In genomic region chr7:2817456-2817855, GRCh38 we compare ENCODE assay signal across 18 cellular contexts. TPM values are rescaled to one million over a fixed set of nuclear protein-coding genes. Genes with fewer than 3 reads are reported as not detected.
DNase-seq lines count a peak whose midpoint lies in the region; ATAC-seq, FAIRE-seq and TF ChIP-seq lines count a peak whose summit lies in the region.
"Had no signal": no experiment of that assay in that cellular context is flagged by ENCODE, and none has a peak within 500 bp of the region (broad histone marks: within the 10 kb centered on the region; RNA-seq: fewer than 3 reads in every experiment).

No MANE protein-coding gene starts in this region.

- CTCF ChIA-PET in activated B cell treated with CpG ODN at 0.5 μM for 24 hours (lab: Charles Lee) = no interaction called here

- H3K36me3 Mint-ChIP-seq in H9 (ENCODE audit: insufficient read depth in 1 of 3, low read depth in 3 of 3) (peaks cover 4 to 17% (median 12%) of the 10 kb centered on the region in 3 experiments), activated B cell treated with CpG ODN at 0.5 μM for 24 hours (ENCODE audit: low read depth) (peaks cover 22% of the 10 kb centered on the region)
- H3K36me3 Mint-ChIP-seq in stimulated activated memory B cell treated with anti-CD40 and anti-IgM and Interleukin-4, amounts not matched to agents 10 μg/mL and 1 μg/mL and 100 μg/mL, for 72 hours = peaks cover 43% of the 10 kb centered on the region
- peaks cover 0 to 18% (median 11%) of the 10 kb centered on the region in 3 donors for H3K36me3 Mint-ChIP-seq in naive thymus-derived CD8-positive, alpha-beta T cell

- no peak overlapping the region for H2BK15ac ChIP-seq in H9 (ENCODE audit: low read depth, low read length)

- peaks cover 10% of the 10 kb centered on the region for H3K79me1 ChIP-seq in H9 (ENCODE audit: insufficient read depth, low read depth, low read length, poor library complexity, severe bottlenecking)

- H3K36me3 ChIP-seq in right lobe of liver = no peaks in the 10 kb centered on the region

- no peak overlapping the region for H2AFZ ChIP-seq in H9 (ENCODE audit: low read length)
- H2AFZ ChIP-seq: GM23248 had no signal

- H3K27ac Mint-ChIP-seq in H9 (peak overlapping the region in 2 of 3 experiments; percentile 36 to 69; a peak in 5 of 7 replicates), activated B cell treated with CpG ODN at 0.5 μM for 24 hours (peak overlapping the region; percentile 50)
- peak overlapping the region; percentile 99 for H3K27ac Mint-ChIP-seq in stimulated activated memory B cell treated with anti-CD40 and anti-IgM and Interleukin-4, amounts not matched to agents 10 μg/mL and 1 μg/mL and 100 μg/mL, for 72 hours
- H3K27ac Mint-ChIP-seq in naive thymus-derived CD8-positive, alpha-beta T cell = peak overlapping the region in 2 of 10 donors; percentile 35 to 58
- H3K27ac Mint-ChIP-seq: B cell; CD8-positive, alpha-beta T cell had no signal

- no peaks in the 10 kb centered on the region for H3K23me2 ChIP-seq in H9 (ENCODE audit: insufficient read length, low read depth, low read length, poor library complexity, severe bottlenecking)

- no peak overlapping the region for H2AK5ac ChIP-seq in H9 (ENCODE audit: insufficient read length, low read length)

- POLR2A ChIA-PET in activated B cell treated with CpG ODN at 0.5 μM for 24 hours (lab: Charles Lee) = no interaction called here
- POLR2A ChIA-PET in naive thymus-derived CD8-positive, alpha-beta T cell (lab: Charles Lee) = no interaction called here

- no peak overlapping the region for H3K56ac ChIP-seq in H9 (ENCODE audit: insufficient read length, low read depth, low read length)

- H3K27me3 Mint-ChIP-seq in H9 (ENCODE audit: low read depth) (no peaks in the 10 kb centered on the region), activated B cell treated with CpG ODN at 0.5 μM for 24 hours (no peaks in the 10 kb centered on the region)
- H3K27me3 Mint-ChIP-seq in stimulated activated memory B cell treated with anti-CD40 and anti-IgM and Interleukin-4, amounts not matched to agents 10 μg/mL and 1 μg/mL and 100 μg/mL, for 72 hours = no peaks in the 10 kb centered on the region
- H3K27me3 Mint-ChIP-seq in naive thymus-derived CD8-positive, alpha-beta T cell = no peaks in the 10 kb centered on the region
- H3K27me3 Mint-ChIP-seq: B cell had no signal

- H4K8ac ChIP-seq in H9 (replicated peaks; ENCODE audit: insufficient read length, low read depth, low read length) = no peak overlapping the region

- ATAC-seq in activated B cell treated with CpG ODN at 0.5 μM for 24 hours (ENCODE audit: low read depth) (no peak), right lobe of liver (peak; percentile 53 to 68 (median 60)), HG03460 (IDR thresholded peaks at IDR 0.05; ENCODE audit: unreplicated experiment) (no peak)
- ATAC-seq in stimulated activated memory B cell treated with anti-CD40 and anti-IgM and Interleukin-4, amounts not matched to agents 10 μg/mL and 1 μg/mL and 100 μg/mL, for 72 hours = no peak
- ATAC-seq in naive thymus-derived CD8-positive, alpha-beta T cell = no peak
- ATAC-seq: CD8-positive, alpha-beta T cell had no signal

- WGBS in H9 (ENCODE audit: extremely low coverage, insufficient read length, low lambda C conversion rate) = no CpG with 5 or more reads among the region's 3 CpGs
- WGBS in right lobe of liver (ENCODE audit: insufficient coverage, low coverage, low lambda C conversion rate, missing lambda C conversion rate) = 41% methylated on average over 3 of the region's 3 CpGs

- H4K91ac ChIP-seq in H9 (ENCODE audit: insufficient read length, low read depth, low read length) = no peak overlapping the region

- H2BK12ac ChIP-seq in H9 (ENCODE audit: insufficient read length, low read depth, low read length) = no peak overlapping the region

- H3K14ac ChIP-seq in H9 (ENCODE audit: insufficient read depth, low read length) = no peak overlapping the region

- TF ChIP-seq CTCF in H9 (conservative IDR thresholded peaks at IDR 0.05) = no peak
- TF ChIP-seq CTCF in activated B cell treated with CpG ODN at 0.5 μM for 24 hours (IDR thresholded peaks at IDR 0.05) = no peak
- TF ChIP-seq CTCF in right lobe of liver (IDR thresholded peaks at IDR 0.05) = no peak

- no peaks in the 10 kb centered on the region for H3K27me3 ChIP-seq in H9 (ENCODE audit: insufficient read depth, low read length)
- H3K27me3 ChIP-seq in right lobe of liver = no peaks in the 10 kb centered on the region

- no peak overlapping the region for H2BK20ac ChIP-seq in H9 (ENCODE audit: low read depth, low read length, poor library complexity, severe bottlenecking)

- H3K4me1 Mint-ChIP-seq in H9 (peaks cover 72 to 74% of the 10 kb centered on the region in 2 experiments), activated B cell treated with CpG ODN at 0.5 μM for 24 hours (peaks cover 49% of the 10 kb centered on the region)
- peaks cover 92% of the 10 kb centered on the region for H3K4me1 Mint-ChIP-seq in stimulated activated memory B cell treated with anti-CD40 and anti-IgM and Interleukin-4, amounts not matched to agents 10 μg/mL and 1 μg/mL and 100 μg/mL, for 72 hours
- peaks cover 21 to 35% (median 23%) of the 10 kb centered on the region in 4 donors for H3K4me1 Mint-ChIP-seq in naive thymus-derived CD8-positive, alpha-beta T cell

- no peak overlapping the region for H2BK5ac ChIP-seq in H9 (ENCODE audit: insufficient read length, low read length)

- no peak overlapping the region for H2BK120ac ChIP-seq in H9 (ENCODE audit: low read depth, low read length, poor library complexity, severe bottlenecking)

- no peak overlapping the region for H4K5ac ChIP-seq in H9 (ENCODE audit: insufficient read length, low read depth, low read length)

- H3K79me2 ChIP-seq in H9 (ENCODE audit: insufficient read depth, low read length) = peaks cover 50% of the 10 kb centered on the region; the same call in 1 of the 2 replicates

- peak; percentile 46 for TF ChIP-seq POLR2A in right lobe of liver (IDR thresholded peaks at IDR 0.05)

- H3K4me1 ChIP-seq in H9 (ENCODE audit: insufficient read depth, low read length) = peaks cover 37% of the 10 kb centered on the region; the same call in 1 of the 2 replicates
- peaks cover 2 to 49% (median 9%) of the 10 kb centered on the region in 4 donors for H3K4me1 ChIP-seq in right lobe of liver

- peaks cover 3% of the 10 kb centered on the region for H4K20me1 ChIP-seq in H9 (ENCODE audit: control insufficient read depth, insufficient read depth, insufficient read length)

- no peak overlapping the region for H3T11ph ChIP-seq in H9 (ENCODE audit: low read length)

- H3K4me2 ChIP-seq in H9 (ENCODE audit: insufficient read depth, insufficient read length, low read length) = no peak overlapping the region

- no peak overlapping the region for H3K18ac ChIP-seq in H9 (ENCODE audit: insufficient read length, low read depth, low read length)

- H3K4me3 ChIP-seq in right lobe of liver = no peak overlapping the region
- H3K4me3 ChIP-seq: GM23248 had no signal

- DNase-seq in H9 = no peak
- no peak for DNase-seq in activated B cell treated with CpG ODN at 0.5 μM for 24 hours
- DNase-seq in right lobe of liver = peak in 1 of 3 donors; percentile 80
- DNase-seq in urothelium cell line (ENCODE audit: low spot score) = no peak
- no peak for DNase-seq in naive thymus-derived CD8-positive, alpha-beta T cell
- DNase-seq: CD8-positive, alpha-beta T cell; DND-41; GDM1; GM23248; HFFc6; NCI-H1436 treated with DMSO at 0.1 percent for 48 hours; NCI-H524; SIG-M5 had no signal

- H3K23ac ChIP-seq in H9 (ENCODE audit: insufficient read length, low read depth, low read length) = no peak overlapping the region

- H3K4me3 Mint-ChIP-seq in H9 = no peak overlapping the region
- no peak overlapping the region for H3K4me3 Mint-ChIP-seq in activated B cell treated with CpG ODN at 0.5 μM for 24 hours
- no peak overlapping the region for H3K4me3 Mint-ChIP-seq in stimulated activated memory B cell treated with anti-CD40 and anti-IgM and Interleukin-4, amounts not matched to agents 10 μg/mL and 1 μg/mL and 100 μg/mL, for 72 hours
- no peak overlapping the region for H3K4me3 Mint-ChIP-seq in naive thymus-derived CD8-positive, alpha-beta T cell
- H3K4me3 Mint-ChIP-seq: B cell; CD8-positive, alpha-beta T cell; HFFc6 had no signal

- H3K27ac ChIP-seq in H9 (ENCODE audit: insufficient read length, low read depth, low read length) (no peak overlapping the region), right lobe of liver (peak overlapping the region in 2 of 3 donors; percentile 22 to 79)
- H3K27ac ChIP-seq: GM23248 had no signal

- intact Hi-C loops in activated B cell treated with CpG ODN at 0.5 μM for 24 hours (cut with micrococcal nuclease) = no loop called here
- intact Hi-C loops in right lobe of liver (cut with DNase I) = no loop called here

- H3K9me3 Mint-ChIP-seq in H9 = no peaks in the 10 kb centered on the region
- H3K9me3 Mint-ChIP-seq in activated B cell treated with CpG ODN at 0.5 μM for 24 hours = no peaks in the 10 kb centered on the region
- no peaks in the 10 kb centered on the region for H3K9me3 Mint-ChIP-seq in stimulated activated memory B cell treated with anti-CD40 and anti-IgM and Interleukin-4, amounts not matched to agents 10 μg/mL and 1 μg/mL and 100 μg/mL, for 72 hours
- no peaks in the 10 kb centered on the region for H3K9me3 Mint-ChIP-seq in naive thymus-derived CD8-positive, alpha-beta T cell
- H3K9me3 Mint-ChIP-seq: CD8-positive, alpha-beta T cell; HFFc6 had no signal

- H3K4ac ChIP-seq in H9 (ENCODE audit: low read depth, low read length) = no peak overlapping the region

- H3K9me3 ChIP-seq in H9 (ENCODE audit: control insufficient read depth, low read depth, low read length) = no peaks in the 10 kb centered on the region
- H3K9me3 ChIP-seq in right lobe of liver = no peaks in the 10 kb centered on the region

- no peak for FAIRE-seq in urothelium cell line (lab: Jason Lieb, UNC)
- FAIRE-seq: D721Med, GM12892 had no signal

- no peak overlapping the region for H3K9ac ChIP-seq in H9 (ENCODE audit: extremely low read depth, insufficient read length, low read length)
- H3K9ac ChIP-seq: GM23248 had no signal

RNA-seq across cellular contexts. Expression of gene GNA12, which starts 26.7 kb away (rescaled TPM):
- total RNA-seq in H9 (2021) (60.2 and 63.1 TPM in 2 replicates), activated B cell treated with CpG ODN at 0.5 μM for 24 hours (52.3 and 54.6 TPM in 2 replicates), right lobe of liver (10 to 100 TPM; 10.3 to 32.1 (median 14.1) TPM)
- total RNA-seq in naive thymus-derived CD8-positive, alpha-beta T cell = 10 to 100 TPM; 18.7 to 21.4 TPM
- polyA plus RNA-seq in naive thymus-derived CD8-positive, alpha-beta T cell = 10 to 100 TPM in 1 of 3 donors, 1 to 10 TPM in 2; 4.6 to 13.7 (median 8.5) TPM

Comparison
In these comparisons a context has a peak if more than half of its experiments do, and no peak if none do; other contexts are left out.
1. ATAC-seq: peak in right lobe of liver (4 of 4); none in activated B cell treated with CpG ODN at 0.5 μM for 24 hours (single experiment), stimulated activated memory B cell treated with anti-CD40 and anti-IgM and Interleukin-4, amounts not matched to agents 10 μg/mL and 1 μg/mL and 100 μg/mL, for 72 hours (single experiment), HG03460 (single experiment) and naive thymus-derived CD8-positive, alpha-beta T cell (0 of 2).